In the genomic region with DNA sequence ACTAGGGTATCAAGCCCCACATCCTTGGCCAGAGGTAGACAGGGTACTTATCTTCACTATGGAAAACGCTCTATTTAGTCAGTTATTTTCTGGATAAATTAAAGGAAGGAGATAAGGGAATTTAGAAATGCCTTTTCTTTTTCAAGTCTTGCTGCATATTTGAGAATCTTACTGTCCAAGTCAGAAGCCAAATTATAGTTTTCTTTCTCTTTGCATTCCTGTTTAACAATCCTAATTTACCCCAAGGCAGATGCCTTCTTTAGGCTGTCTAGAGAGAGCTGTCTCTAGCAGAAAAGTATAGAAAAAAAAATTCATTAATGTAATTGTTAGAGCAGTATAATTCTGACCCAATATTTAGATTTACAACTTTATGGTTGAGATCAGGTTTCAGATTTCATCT, we compare ENCODE assay signal across 18 cellular contexts.
A peak's percentile ranks its signal among the peaks of the same experiment; 100 is the strongest.
DNase-seq lines count a peak whose midpoint lies in the region; ATAC-seq and TF ChIP-seq lines count a peak whose summit lies in the region.
"Had no signal": no experiment of that assay in that cellular context is flagged by ENCODE, and none has a peak within 500 bp of the region (broad histone marks: within the 10 kb centered on the region; RNA-seq: fewer than 3 reads in every experiment).

No MANE protein-coding gene starts in this region.

- no peak for DNase-seq in activated naive CD8-positive, alpha-beta T cell treated with anti-CD3 and anti-CD28 coated beads for 36 hours
- no peak for DNase-seq in activated naive CD8-positive, alpha-beta T cell treated with anti-CD3 and anti-CD28 coated beads, Interleukin-2, amount 50 U/mL, for 24 hours
- DNase-seq in stimulated activated naive CD8-positive, alpha-beta T cell treated with anti-CD3 and anti-CD28 coated beads, Interleukin-15, amount 100 ng/mL, for 72 hours, result no peak
- no peak for DNase-seq in NCI-H2081 treated with DMSO at 0.1 percent for 48 hours (lab: John Stamatoyannopoulos, UW)
- DNase-seq: Caco-2, DMS153, EL, GDM1, H7, HCEC 1CT had no signal

- H3K4me3 ChIP-seq in HEK293 (ENCODE audit: low read depth, low read length), result no peak overlapping the region
- H3K4me3 ChIP-seq: BLaER1, GM12878 had no signal

- H3K27me3 Mint-ChIP-seq in activated naive CD8-positive, alpha-beta T cell treated with anti-CD3 and anti-CD28 coated beads for 36 hours, result peaks cover 7% of the 10 kb centered on the region
- peaks cover 10% of the 10 kb centered on the region for H3K27me3 Mint-ChIP-seq in activated naive CD8-positive, alpha-beta T cell treated with anti-CD3 and anti-CD28 coated beads, Interleukin-2, amount 50 U/mL, for 24 hours
- no peaks in the 10 kb centered on the region for H3K27me3 Mint-ChIP-seq in stimulated activated naive CD8-positive, alpha-beta T cell treated with anti-CD3 and anti-CD28 coated beads, Interleukin-15, amount 100 ng/mL, for 72 hours

- H3K27ac ChIP-seq in HEK293 (ENCODE audit: extremely low read depth, low read depth, low read length), result no peak overlapping the region
- H3K27ac ChIP-seq: 22Rv1, BLaER1 had no signal

- CTCF ChIA-PET in HEK293 (lab: Yijun Ruan, JAX), result no interaction called here

- no peak overlapping the region for H3K4me3 Mint-ChIP-seq in activated naive CD8-positive, alpha-beta T cell treated with anti-CD3 and anti-CD28 coated beads for 36 hours
- no peak overlapping the region for H3K4me3 Mint-ChIP-seq in activated naive CD8-positive, alpha-beta T cell treated with anti-CD3 and anti-CD28 coated beads, Interleukin-2, amount 50 U/mL, for 24 hours
- H3K4me3 Mint-ChIP-seq in stimulated activated naive CD8-positive, alpha-beta T cell treated with anti-CD3 and anti-CD28 coated beads, Interleukin-15, amount 100 ng/mL, for 72 hours, result peak overlapping the region; percentile 11 to 19
- H3K4me3 Mint-ChIP-seq: B cell; CD4-positive, CD25-positive, alpha-beta regulatory T cell; CD8-positive, alpha-beta T cell had no signal

- ATAC-seq in activated naive CD8-positive, alpha-beta T cell treated with anti-CD3 and anti-CD28 coated beads, Interleukin-2, amount 50 U/mL, for 24 hours, result no peak
- no peak for ATAC-seq in stimulated activated naive CD8-positive, alpha-beta T cell treated with anti-CD3 and anti-CD28 coated beads, Interleukin-15, amount 100 ng/mL, for 72 hours
- ATAC-seq in GM19455 (IDR thresholded peaks at IDR 0.05; ENCODE audit: unreplicated experiment), result no peak

- peaks cover 2% of the 10 kb centered on the region for H3K9me3 Mint-ChIP-seq in activated naive CD8-positive, alpha-beta T cell treated with anti-CD3 and anti-CD28 coated beads for 36 hours
- H3K9me3 Mint-ChIP-seq in activated naive CD8-positive, alpha-beta T cell treated with anti-CD3 and anti-CD28 coated beads, Interleukin-2, amount 50 U/mL, for 24 hours, result no peaks in the 10 kb centered on the region
- H3K9me3 Mint-ChIP-seq in stimulated activated naive CD8-positive, alpha-beta T cell treated with anti-CD3 and anti-CD28 coated beads, Interleukin-15, amount 100 ng/mL, for 72 hours, result no peaks in the 10 kb centered on the region
- H3K9me3 Mint-ChIP-seq: CD8-positive, alpha-beta T cell had no signal

- H3K4me1 ChIP-seq in HEK293 (ENCODE audit: control insufficient read depth, insufficient read depth, low read length), result peaks cover 2% of the 10 kb centered on the region; the same call in 1 of the 2 replicates
- H3K4me1 ChIP-seq: Caco-2 had no signal

- TF ChIP-seq CTCF in HEK293 (tag by site-specific recombination; IDR thresholded peaks at IDR 0.05), result no peak

- H3K36me3 ChIP-seq in HEK293 (ENCODE audit: control insufficient read depth in 2 of 2, insufficient read depth in 1 of 2, low read length in 2 of 2), result no peaks in the 10 kb centered on the region
- H3K36me3 ChIP-seq: BLaER1 had no signal

- H3K4me1 Mint-ChIP-seq in activated naive CD8-positive, alpha-beta T cell treated with anti-CD3 and anti-CD28 coated beads for 36 hours, result peaks cover 20% of the 10 kb centered on the region
- peaks cover 16% of the 10 kb centered on the region for H3K4me1 Mint-ChIP-seq in activated naive CD8-positive, alpha-beta T cell treated with anti-CD3 and anti-CD28 coated beads, Interleukin-2, amount 50 U/mL, for 24 hours
- peaks cover 20% of the 10 kb centered on the region for H3K4me1 Mint-ChIP-seq in stimulated activated naive CD8-positive, alpha-beta T cell treated with anti-CD3 and anti-CD28 coated beads, Interleukin-15, amount 100 ng/mL, for 72 hours

- POLR2A ChIA-PET in HEK293 (lab: Yijun Ruan, JAX), result interaction anchor here (1.0 kb wide), 1 partner anchor 64 kb away, joined by 4 read pairs; a partner anchor contains a TSS

- H3K9me3 ChIP-seq in HEK293 (ENCODE audit: control insufficient read depth, insufficient read depth, low read depth, low read length), result no peaks in the 10 kb centered on the region
- H3K9me3 ChIP-seq: BLaER1, Caco-2 had no signal

- peaks cover 2% of the 10 kb centered on the region for H3K36me3 Mint-ChIP-seq in activated naive CD8-positive, alpha-beta T cell treated with anti-CD3 and anti-CD28 coated beads for 36 hours
- no peaks in the 10 kb centered on the region for H3K36me3 Mint-ChIP-seq in activated naive CD8-positive, alpha-beta T cell treated with anti-CD3 and anti-CD28 coated beads, Interleukin-2, amount 50 U/mL, for 24 hours (ENCODE audit: low read depth)
- H3K36me3 Mint-ChIP-seq: CD4-positive, CD25-positive, alpha-beta regulatory T cell; CD8-positive, alpha-beta T cell had no signal

- peak overlapping the region; percentile 72 for H3K27ac Mint-ChIP-seq in activated naive CD8-positive, alpha-beta T cell treated with anti-CD3 and anti-CD28 coated beads for 36 hours
- no peak overlapping the region for H3K27ac Mint-ChIP-seq in activated naive CD8-positive, alpha-beta T cell treated with anti-CD3 and anti-CD28 coated beads, Interleukin-2, amount 50 U/mL, for 24 hours
- H3K27ac Mint-ChIP-seq in stimulated activated naive CD8-positive, alpha-beta T cell treated with anti-CD3 and anti-CD28 coated beads, Interleukin-15, amount 100 ng/mL, for 72 hours, result no peak overlapping the region
- H3K27ac Mint-ChIP-seq: B cell; CD8-positive, alpha-beta T cell had no signal

TF ChIP-seq in HEK293, 187 proteins besides CTCF, POLR2A, EP300 and RAD21:
- TF ChIP-seq ZNF335 (tag by site-specific recombination; conservative IDR thresholded peaks at IDR 0.05), result no peak
- TF ChIP-seq, protein P1, sequence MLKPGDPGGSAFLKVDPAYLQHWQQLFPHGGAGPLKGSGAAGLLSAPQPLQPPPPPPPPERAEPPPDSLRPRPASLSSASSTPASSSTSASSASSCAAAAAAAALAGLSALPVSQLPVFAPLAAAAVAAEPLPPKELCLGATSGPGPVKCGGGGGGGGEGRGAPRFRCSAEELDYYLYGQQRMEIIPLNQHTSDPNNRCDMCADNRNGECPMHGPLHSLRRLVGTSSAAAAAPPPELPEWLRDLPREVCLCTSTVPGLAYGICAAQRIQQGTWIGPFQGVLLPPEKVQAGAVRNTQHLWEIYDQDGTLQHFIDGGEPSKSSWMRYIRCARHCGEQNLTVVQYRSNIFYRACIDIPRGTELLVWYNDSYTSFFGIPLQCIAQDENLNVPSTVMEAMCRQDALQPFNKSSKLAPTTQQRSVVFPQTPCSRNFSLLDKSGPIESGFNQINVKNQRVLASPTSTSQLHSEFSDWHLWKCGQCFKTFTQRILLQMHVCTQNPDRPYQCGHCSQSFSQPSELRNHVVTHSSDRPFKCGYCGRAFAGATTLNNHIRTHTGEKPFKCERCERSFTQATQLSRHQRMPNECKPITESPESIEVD (tag by site-specific recombination; IDR thresholded peaks at IDR 0.05), result 0 out of 2 replicates have a peak, but pooled peaks have one; percentile 19

Comparison
In these comparisons a context has a peak if more than half of its experiments do, and no peak if none do; other contexts are left out.
1. H3K4me3 Mint-ChIP-seq: peak in stimulated activated naive CD8-positive, alpha-beta T cell treated with anti-CD3 and anti-CD28 coated beads, Interleukin-15, amount 100 ng/mL, for 72 hours (2 of 2); none in activated naive CD8-positive, alpha-beta T cell treated with anti-CD3 and anti-CD28 coated beads for 36 hours (single experiment) and activated naive CD8-positive, alpha-beta T cell treated with anti-CD3 and anti-CD28 coated beads, Interleukin-2, amount 50 U/mL, for 24 hours (single experiment).